Comparison of ENCODE assay signal across 18 cellular contexts in genomic region chr9:36966371-36967097, GRCh38.
"Had no signal": no experiment of that assay in that cellular context is flagged by ENCODE, and none has a peak within 500 bp of the region (broad histone marks: within the 10 kb centered on the region; RNA-seq: fewer than 3 reads in every experiment).

No MANE protein-coding gene starts in this region.

- H3K36me3 Mint-ChIP-seq: activated CD4-positive, alpha-beta memory T cell treated with anti-CD3 and anti-CD28 coated beads for 36 hours; activated naive CD8-positive, alpha-beta T cell treated with anti-CD3 and anti-CD28 coated beads for 36 hours had no signal

- H3K36me3 ChIP-seq: ascending aorta, esophagus muscularis mucosa, upper lobe of left lung had no signal

- H3K4me3 Mint-ChIP-seq: activated CD4-positive, alpha-beta memory T cell treated with anti-CD3 and anti-CD28 coated beads for 36 hours; activated naive CD8-positive, alpha-beta T cell treated with anti-CD3 and anti-CD28 coated beads for 36 hours; activated T-cell treated with anti-CD3 and anti-CD28 coated beads, Interleukin-2, amount 50 U/mL, for 4 hours; nephron had no signal

- DNase-seq: activated CD4-positive, alpha-beta memory T cell treated with anti-CD3 and anti-CD28 coated beads for 36 hours; activated gamma-delta T cell; activated naive CD8-positive, alpha-beta T cell treated with anti-CD3 and anti-CD28 coated beads for 36 hours; activated T-cell treated with anti-CD3 and anti-CD28 coated beads, Interleukin-2, amount 50 U/mL, for 4 hours; mammary epithelial cell; occipital lobe; stimulated activated CD4-positive, alpha-beta T cell treated with anti-CD3 and anti-CD28 coated beads, Interleukin-4, amount 100 ng/mL, for 1 hour; stimulated activated naive CD4-positive, alpha-beta T cell treated with Interleukin-2 at 50 U/mL for 16 hours; T-helper 1 cell; testis had no signal

- H3K9me3 ChIP-seq: ascending aorta, esophagus muscularis mucosa, testis, upper lobe of left lung had no signal

- H3K27me3 ChIP-seq: ascending aorta, hepatocyte, testis, upper lobe of left lung had no signal

- H3K4me3 ChIP-seq: ascending aorta, esophagus muscularis mucosa, hepatocyte, testis, upper lobe of left lung had no signal

- H3K27ac Mint-ChIP-seq: activated CD4-positive, alpha-beta memory T cell treated with anti-CD3 and anti-CD28 coated beads for 36 hours; activated naive CD8-positive, alpha-beta T cell treated with anti-CD3 and anti-CD28 coated beads for 36 hours; nephron had no signal

- ATAC-seq: activated T-cell treated with anti-CD3 and anti-CD28 coated beads, Interleukin-2, amount 50 U/mL, for 4 hours; left lobe of liver; SK-N-SH treated with all-trans-retinoic acid at 6 μM for 48 hours had no signal

- H3K4me1 ChIP-seq: ascending aorta, esophagus muscularis mucosa, testis, upper lobe of left lung had no signal

- H3K27ac ChIP-seq: ascending aorta, esophagus muscularis mucosa, hepatocyte, testis, upper lobe of left lung, VCaP had no signal

- H3K4me1 Mint-ChIP-seq: activated naive CD8-positive, alpha-beta T cell treated with anti-CD3 and anti-CD28 coated beads for 36 hours; nephron had no signal

- H3K9me3 Mint-ChIP-seq: activated CD4-positive, alpha-beta memory T cell treated with anti-CD3 and anti-CD28 coated beads for 36 hours; activated naive CD8-positive, alpha-beta T cell treated with anti-CD3 and anti-CD28 coated beads for 36 hours; activated T-cell treated with anti-CD3 and anti-CD28 coated beads, Interleukin-2, amount 50 U/mL, for 4 hours; nephron had no signal
